In the genomic region with DNA sequence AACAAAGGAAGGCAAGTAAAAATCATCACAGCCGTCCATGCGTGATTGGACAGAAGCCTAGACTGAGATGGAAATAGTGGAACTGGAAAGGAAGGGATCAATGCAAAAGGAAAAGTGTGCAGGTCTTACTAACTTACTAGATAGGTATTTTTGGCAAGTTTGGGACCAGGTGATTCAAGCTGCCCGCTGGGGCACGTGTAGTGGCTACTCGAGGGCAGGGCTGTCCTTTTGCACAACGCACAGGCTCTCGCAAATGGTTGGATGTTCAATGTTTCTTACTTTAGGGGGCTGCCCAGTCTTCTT, we compare ENCODE assay signal across 9 cellular contexts. TPM values are rescaled to one million over a fixed set of nuclear protein-coding genes. Genes with fewer than 3 reads are reported as not detected.
DNase-seq lines count a peak whose midpoint lies in the region; ATAC-seq and TF ChIP-seq lines count a peak whose summit lies in the region.
"Had no signal": no experiment of that assay in that cellular context is flagged by ENCODE, and none has a peak within 500 bp of the region (broad histone marks: within the 10 kb centered on the region; RNA-seq: fewer than 3 reads in every experiment).

No MANE protein-coding gene starts in this region.

- H3K27me3 ChIP-seq in AG04450 (ENCODE audit: control insufficient read depth, insufficient read depth, low read length), result no peaks in the 10 kb centered on the region
- H3K27me3 ChIP-seq in HUES48 (ENCODE audit: control insufficient read depth, insufficient read depth, low read length), result peaks cover 9% of the 10 kb centered on the region; the same call in 1 of the 2 replicates
- H3K27me3 ChIP-seq in mammary epithelial cell (ENCODE audit: insufficient read depth, low read length), result no peaks in the 10 kb centered on the region
- no peaks in the 10 kb centered on the region for H3K27me3 ChIP-seq in muscle layer of duodenum (ENCODE audit: low read depth, low read length)

- ATAC-seq in omental fat pad (ENCODE audit: low FRiP score) (no peak), HG02610 (IDR thresholded peaks at IDR 0.05; ENCODE audit: unreplicated experiment) (no peak), GM18517 (IDR thresholded peaks at IDR 0.05; ENCODE audit: unreplicated experiment) (no peak)

- WGBS in mammary epithelial cell (ENCODE audit: low coverage, missing lambda C conversion rate), result 59% methylated on average over 6 of the region's 7 CpGs

- H3K4me1 ChIP-seq in HUES48 (ENCODE audit: control insufficient read depth, insufficient read depth, low read length), result peaks cover 7% of the 10 kb centered on the region
- H3K4me1 ChIP-seq in mammary epithelial cell (ENCODE audit: insufficient read depth, low read length), result peaks cover 3% of the 10 kb centered on the region
- peaks cover 5 to 13% of the 10 kb centered on the region in 2 donors for H3K4me1 ChIP-seq in muscle layer of duodenum (ENCODE audit: control insufficient read depth in 1 of 2, insufficient read depth in 2 of 2, low read length in 2 of 2)

- H3K9me3 ChIP-seq in AG04450 (ENCODE audit: control insufficient read depth, insufficient read depth, low read length), result no peaks in the 10 kb centered on the region; the same call in 1 of the 2 replicates
- no peaks in the 10 kb centered on the region for H3K9me3 ChIP-seq in HUES48 (ENCODE audit: control insufficient read depth, insufficient read depth, low read length)
- no peaks in the 10 kb centered on the region for H3K9me3 ChIP-seq in mammary epithelial cell (replicated peaks; ENCODE audit: insufficient read depth, low read length)
- no peaks in the 10 kb centered on the region for H3K9me3 ChIP-seq in muscle layer of duodenum (ENCODE audit: control insufficient read depth in 1 of 2, low read length in 2 of 2)

- POLR2A ChIA-PET in AG04450 (lab: Yijun Ruan, JAX), result no interaction called here

- CTCF ChIA-PET in AG04450 (lab: Charles Lee) (no interaction called here), mammary epithelial cell (lab: Charles Lee; ENCODE audit: low non-redundant PET) (no interaction called here)

- peak overlapping the region; percentile 100 for H2AFZ ChIP-seq in mammary epithelial cell (ENCODE audit: low read depth, low read length)

- in situ Hi-C loops in mammary epithelial cell (cut with MboI; ENCODE audit: low sequenced_read_pairs in 2 of 2), result no loop called here

- dilution Hi-C loops in mammary epithelial cell (cut with HindIII; ENCODE audit: low sequenced_read_pairs), result no loop called here

- H4K20me1 ChIP-seq in mammary epithelial cell (ENCODE audit: insufficient read depth, low read length), result no peaks in the 10 kb centered on the region

- H3K36me3 ChIP-seq in HUES48 (ENCODE audit: control insufficient read depth, insufficient read depth, low read length) (peaks cover 11% of the 10 kb centered on the region), mammary epithelial cell (ENCODE audit: insufficient read depth, low read length) (peaks cover under 1% of the 10 kb centered on the region), muscle layer of duodenum (ENCODE audit: control insufficient read depth in 1 of 2, insufficient read depth in 2 of 2, low read length in 2 of 2) (no peaks in the 10 kb centered on the region)

- H3K9ac ChIP-seq in HUES48 (ENCODE audit: low read depth, low read length) (no peak overlapping the region), mammary epithelial cell (ENCODE audit: insufficient read depth, low read length) (no peak overlapping the region)

- TF ChIP-seq CTCF in AG04450 (IDR thresholded peaks at IDR 0.05; ENCODE audit: low read depth, low read length) (no peak), mammary epithelial cell (conservative IDR thresholded peaks at IDR 0.05 in 1 of 2, IDR thresholded peaks at IDR 0.05 in 1 of 2; ENCODE audit: extremely low read depth in 1 of 2, insufficient read depth in 1 of 2, low read depth in 1 of 2, low read length in 2 of 2) (no peak), omental fat pad (IDR thresholded peaks at IDR 0.05) (no peak)

- H3K4me2 ChIP-seq in mammary epithelial cell (ENCODE audit: insufficient read depth, low read depth, low read length), result peak overlapping the region; percentile 77

- DNase-seq in AG04450 (ENCODE audit: low read depth, low spot score) (no peak), mammary epithelial cell (no peak), omental fat pad (ENCODE audit: low spot score) (no peak), C1 segment of cervical spinal cord (lab: John Stamatoyannopoulos, UW) (no peak)

- H3K79me2 ChIP-seq in mammary epithelial cell (ENCODE audit: insufficient read depth, low read length), result no peaks in the 10 kb centered on the region

- H3K4me3 ChIP-seq in AG04450 (ENCODE audit: low read depth, low read length) (peak overlapping the region; percentile 61), HUES48 (ENCODE audit: low read depth, low read length) (peak overlapping the region; percentile 96), mammary epithelial cell (replicated peaks in 1 of 3; ENCODE audit: insufficient read depth in 1 of 3, low read depth in 2 of 3, low read length in 3 of 3) (peak overlapping the region; percentile 29 to 90 (median 48)), muscle layer of duodenum (ENCODE audit: low read depth in 1 of 2, low read length in 2 of 2) (peak overlapping the region; percentile 91 to 92)

- intact Hi-C loops in mammary epithelial cell (cut with micrococcal nuclease), result loop anchor here (2.0 to 5.0 kb wide), 3 partner anchors 50 to 156 kb away; partner anchors contain the start of genes EFCAB7 and ITGB3BP

- H3K27ac ChIP-seq in AG04450 (ENCODE audit: low read depth, low read length) (no peak overlapping the region), HUES48 (ENCODE audit: low read depth, low read length) (peak overlapping the region; percentile 54), mammary epithelial cell (ENCODE audit: insufficient read depth, low read depth, low read length) (no peak overlapping the region), muscle layer of duodenum (ENCODE audit: low read length) (no peak overlapping the region)

- BruUV-seq in mammary epithelial cell (replicated peaks; lab: Mats Ljungman, UMichigan), result no TSS peak

RNA-seq across cellular contexts. Expression of gene ALG6, which starts 0.6 kb away (rescaled TPM):
- 13.2 and 21.6 TPM in 2 replicates for polyA plus RNA-seq in AG04450 (2011; rRNA removed)
- 5.1 and 11.1 TPM in 2 replicates for polyA minus RNA-seq in AG04450 (2011; rRNA and poly(A)+ RNA removed)
- 10 to 100 TPM in 1 of 2 donors, 1 to 10 TPM in 1; 8.2 to 11.3 TPM for total RNA-seq in mammary epithelial cell
- polyA plus RNA-seq in mammary epithelial cell, result 6.2 TPM
- polyA minus RNA-seq in mammary epithelial cell, result 3.3 TPM
- 10 to 100 TPM in 1 of 4 donors, 1 to 10 TPM in 3; 4.2 to 10.3 (median 8.8) TPM for total RNA-seq in omental fat pad

RNA-seq across cellular contexts. Expression of gene FOXD3, which starts 44.5 kb away (rescaled TPM):
- polyA plus RNA-seq in AG04450 (2011; rRNA removed) (not detected in 2 replicates), mammary epithelial cell (not detected)
- not detected in 2 replicates for polyA minus RNA-seq in AG04450 (2011; rRNA and poly(A)+ RNA removed)
- total RNA-seq in mammary epithelial cell (not detected), omental fat pad (under 1 TPM in 1 of 4 donors, not detected in 3; 0.63 TPM)
- polyA minus RNA-seq in mammary epithelial cell, result not detected
- total RNA-seq: T-helper 1 cell treated with Interleukin-12 subunit alpha and Interleukin-12 subunit beta and Interleukin-4 antibody, amounts not matched to agents 30 ng/mL and 1 ng/mL, for 36 hours had no signal
